Comparison of ENCODE assay signal across 8 cellular contexts in the genomic region with DNA sequence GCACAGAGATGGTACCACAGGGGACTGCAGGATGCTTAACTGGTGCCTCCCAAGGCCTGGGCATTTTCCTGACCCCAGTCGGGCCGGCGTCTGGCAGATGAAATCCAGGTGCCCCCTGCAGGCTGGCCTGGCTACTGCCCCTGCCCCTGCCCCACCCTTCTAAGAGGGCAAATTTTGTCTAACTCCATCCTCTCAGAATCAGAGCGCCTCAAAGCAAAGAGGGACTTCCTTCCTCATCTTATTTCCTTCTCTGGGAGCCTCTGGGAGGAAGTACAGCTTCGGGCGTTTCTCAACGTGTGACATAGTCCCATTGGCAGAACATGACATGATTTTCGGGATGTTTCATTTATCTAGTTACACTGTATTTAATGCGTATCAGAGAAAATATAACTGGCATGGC. TPM values are rescaled to one million over a fixed set of nuclear protein-coding genes. Genes with fewer than 3 reads are reported as not detected.
A peak's percentile ranks its signal among the peaks of the same experiment; 100 is the strongest.
DNase-seq lines count a peak whose midpoint lies in the region; ATAC-seq and TF ChIP-seq lines count a peak whose summit lies in the region.

No MANE protein-coding gene starts in this region.

- peaks cover 32% of the 10 kb centered on the region for H3K4me1 Mint-ChIP-seq in activated T-helper 2 cell treated with anti-CD3 and anti-CD28 coated beads, Interferon-gamma antibody, Interleukin-2, Interleukin-4, amounts not matched to agents 10 μg/mL and 5 μg/mL and 100 μg/mL, durations not matched to agents 14 hours and 24 hours and 36 hours (ENCODE audit: low read depth)

- H3K9me3 Mint-ChIP-seq in activated T-helper 2 cell treated with anti-CD3 and anti-CD28 coated beads, Interferon-gamma antibody, Interleukin-2, Interleukin-4, amounts not matched to agents 10 μg/mL and 5 μg/mL and 100 μg/mL, durations not matched to agents 14 hours and 24 hours and 36 hours: no peaks in the 10 kb centered on the region

- TF ChIP-seq CTCF in left ventricle myocardium inferior (IDR thresholded peaks at IDR 0.05; ENCODE audit: borderline replicate concordance): peak; percentile 70

- no peaks in the 10 kb centered on the region for H3K36me3 ChIP-seq in left ventricle myocardium inferior

- no peak overlapping the region for H3K27ac Mint-ChIP-seq in activated T-helper 2 cell treated with anti-CD3 and anti-CD28 coated beads, Interferon-gamma antibody, Interleukin-2, Interleukin-4, amounts not matched to agents 10 μg/mL and 5 μg/mL and 100 μg/mL, durations not matched to agents 14 hours and 24 hours and 36 hours

- intact Hi-C loops in activated T-helper 2 cell treated with anti-CD3 and anti-CD28 coated beads, Interferon-gamma antibody, Interleukin-2, Interleukin-4, amounts not matched to agents 10 μg/mL and 5 μg/mL and 100 μg/mL, durations not matched to agents 14 hours and 24 hours and 36 hours (cut with micrococcal nuclease): no loop called here
- intact Hi-C loops in left ventricle myocardium inferior (cut with micrococcal nuclease): no loop called here

- H3K27ac ChIP-seq in left ventricle myocardium inferior (replicated peaks): peak overlapping the region; percentile 100

- H3K4me3 ChIP-seq in left ventricle myocardium inferior: peak overlapping the region; percentile 95

- H3K9me3 ChIP-seq in left ventricle myocardium inferior (replicated peaks): no peaks in the 10 kb centered on the region

- H3K27me3 Mint-ChIP-seq in activated T-helper 2 cell treated with anti-CD3 and anti-CD28 coated beads, Interferon-gamma antibody, Interleukin-2, Interleukin-4, amounts not matched to agents 10 μg/mL and 5 μg/mL and 100 μg/mL, durations not matched to agents 14 hours and 24 hours and 36 hours (ENCODE audit: low read depth): no peaks in the 10 kb centered on the region

- H3K27me3 ChIP-seq in left ventricle myocardium inferior (ENCODE audit: low read depth): no peaks in the 10 kb centered on the region

- DNase-seq in ELR (ENCODE audit: low read depth) (peak; percentile 39), NOMO-1 treated with DMSO at 0.1 percent for 48 hours (lab: John Stamatoyannopoulos, UW; ENCODE audit: unreplicated experiment) (peak; percentile 85), left ventricle myocardium inferior (peak; percentile 67), NCI-H1694 (lab: John Stamatoyannopoulos, UW) (no peak)
- DNase-seq in activated T-helper 2 cell treated with anti-CD3 and anti-CD28 coated beads, Interferon-gamma antibody, Interleukin-2, Interleukin-4, amounts not matched to agents 10 μg/mL and 5 μg/mL and 100 μg/mL, durations not matched to agents 14 hours and 24 hours and 36 hours (ENCODE audit: low spot score): peak; percentile 41
- peak; percentile 62 to 68 for DNase-seq in stimulated activated CD4-positive, alpha-beta T cell treated with anti-CD3 and anti-CD28 coated beads, Interleukin-2, amount 100 ng/mL, for 24 hours

- H3K4me3 Mint-ChIP-seq in activated T-helper 2 cell treated with anti-CD3 and anti-CD28 coated beads, Interferon-gamma antibody, Interleukin-2, Interleukin-4, amounts not matched to agents 10 μg/mL and 5 μg/mL and 100 μg/mL, durations not matched to agents 14 hours and 24 hours and 36 hours (ENCODE audit: low read depth): no peak overlapping the region

- peaks cover under 1% of the 10 kb centered on the region for H3K36me3 Mint-ChIP-seq in activated T-helper 2 cell treated with anti-CD3 and anti-CD28 coated beads, Interferon-gamma antibody, Interleukin-2, Interleukin-4, amounts not matched to agents 10 μg/mL and 5 μg/mL and 100 μg/mL, durations not matched to agents 14 hours and 24 hours and 36 hours (ENCODE audit: low read depth)

- H3K4me1 ChIP-seq in left ventricle myocardium inferior: peaks cover 92% of the 10 kb centered on the region

- no peak for ATAC-seq in GM21360 (IDR thresholded peaks at IDR 0.05; ENCODE audit: unreplicated experiment)
- ATAC-seq in HG03469 (IDR thresholded peaks at IDR 0.05; ENCODE audit: unreplicated experiment): no peak

RNA-seq across cellular contexts. Expression of a gene that starts 2.7 kb away (rescaled TPM):
- total RNA-seq in activated T-helper 2 cell treated with anti-CD3 and anti-CD28 coated beads, Interferon-gamma antibody, Interleukin-2, Interleukin-4, amounts not matched to agents 10 μg/mL and 5 μg/mL and 100 μg/mL, durations not matched to agents 14 hours and 24 hours and 36 hours: 75.4 and 76.8 TPM in 2 replicates
- total RNA-seq in left ventricle myocardium inferior: 465 TPM

RNA-seq across cellular contexts. Expression of a gene that starts 21.5 kb away (rescaled TPM):
- total RNA-seq in activated T-helper 2 cell treated with anti-CD3 and anti-CD28 coated beads, Interferon-gamma antibody, Interleukin-2, Interleukin-4, amounts not matched to agents 10 μg/mL and 5 μg/mL and 100 μg/mL, durations not matched to agents 14 hours and 24 hours and 36 hours: 83.4 and 88.9 TPM in 2 replicates
- total RNA-seq in left ventricle myocardium inferior: 0.96 TPM

RNA-seq across cellular contexts. Expression of a gene that starts 24.3 kb away (rescaled TPM):
- total RNA-seq in activated T-helper 2 cell treated with anti-CD3 and anti-CD28 coated beads, Interferon-gamma antibody, Interleukin-2, Interleukin-4, amounts not matched to agents 10 μg/mL and 5 μg/mL and 100 μg/mL, durations not matched to agents 14 hours and 24 hours and 36 hours: 131 and 136 TPM in 2 replicates
- total RNA-seq in left ventricle myocardium inferior: 46.7 TPM

RNA-seq across cellular contexts. Expression of a gene that starts 29.3 kb away (rescaled TPM):
- total RNA-seq in activated T-helper 2 cell treated with anti-CD3 and anti-CD28 coated beads, Interferon-gamma antibody, Interleukin-2, Interleukin-4, amounts not matched to agents 10 μg/mL and 5 μg/mL and 100 μg/mL, durations not matched to agents 14 hours and 24 hours and 36 hours: 0.46 and 0.75 TPM in 2 replicates
- total RNA-seq in left ventricle myocardium inferior: not detected

RNA-seq across cellular contexts. Expression of a gene that starts 42.3 kb away (rescaled TPM):
- 5.3 and 5.5 TPM in 2 replicates for total RNA-seq in activated T-helper 2 cell treated with anti-CD3 and anti-CD28 coated beads, Interferon-gamma antibody, Interleukin-2, Interleukin-4, amounts not matched to agents 10 μg/mL and 5 μg/mL and 100 μg/mL, durations not matched to agents 14 hours and 24 hours and 36 hours
- total RNA-seq in left ventricle myocardium inferior: 8.1 TPM

Comparison
In these comparisons a context has a peak if more than half of its experiments do, and no peak if none do; other contexts are left out.
1. RNA of a gene that starts 21.5 kb away (total RNA-seq): 83.4 to 88.9 TPM in activated T-helper 2 cell treated with anti-CD3 and anti-CD28 coated beads, Interferon-gamma antibody, Interleukin-2, Interleukin-4, amounts not matched to agents 10 μg/mL and 5 μg/mL and 100 μg/mL, durations not matched to agents 14 hours and 24 hours and 36 hours; 0.96 TPM in left ventricle myocardium inferior (single experiment); every median in the first group is over 10 times any median in the second.